8 cellular contexts compared by ENCODE assay signal in genomic region chr11:65569973-65570918, GRCh38. TPM values are rescaled to one million over a fixed set of nuclear protein-coding genes. Genes with fewer than 3 reads are reported as not detected.
DNase-seq lines count a peak whose midpoint lies in the region; ATAC-seq, FAIRE-seq and TF ChIP-seq lines count a peak whose summit lies in the region.

Gene ZNRD2 (plus strand): TSS chr11:65570477. CDS start chr11:65570492, 15 bp downstream.

- peak; percentile 63 for TF ChIP-seq CTCF in GM12865 (IDR thresholded peaks at IDR 0.05; ENCODE audit: insufficient read depth, low read depth, low read length, missing control alignments)
- peak; percentile 71 for TF ChIP-seq CTCF in glutamatergic neuron (IDR thresholded peaks at IDR 0.05; ENCODE audit: partially characterized antibody, unreplicated experiment)
- TF ChIP-seq CTCF in pancreas (IDR thresholded peaks at IDR 0.05) = peak in 3 of 4 donors; percentile 21 to 35 (median 33)
- peak; percentile 38 to 50 for TF ChIP-seq CTCF in tibial artery (IDR thresholded peaks at IDR 0.05)

- H3K4me3 ChIP-seq in GM12865 (ENCODE audit: low read depth, low read length) = peak within 1 kb of the TSS; percentile 91
- peak within 1 kb of the TSS; percentile 71 to 88 (median 84) for H3K4me3 ChIP-seq in pancreas
- peak within 1 kb of the TSS; percentile 72 to 96 for H3K4me3 ChIP-seq in tibial artery

- WGBS in pancreas, 2 donors = 0% methylated on average over 88 to 89 of the region's 89 CpGs

- DNase-seq in GM12865 (ENCODE audit: low read depth) (peak; percentile 100), NCI-H1105 (lab: John Stamatoyannopoulos, UW) (peak; percentile 98), SKM-1 treated with dmso at 0.1 percent for 144 hours (lab: John Stamatoyannopoulos, UW; ENCODE audit: unreplicated experiment) (peak; percentile 98), glutamatergic neuron (peak; percentile 98), pancreas (peak; percentile 95 to 99 (median 97)), tibial artery (peak; percentile 98 to 99)

- peaks cover 26 to 39% (median 28%) of the 10 kb centered on the region in 3 donors for H3K4me1 ChIP-seq in pancreas
- H3K4me1 ChIP-seq in tibial artery = peaks cover 0 to 67% (median 56%) of the 10 kb centered on the region in 4 donors

- H3K9me3 ChIP-seq in pancreas = no peaks in the 10 kb centered on the region
- H3K9me3 ChIP-seq in tibial artery = no peaks in the 10 kb centered on the region

- H3K4me3 Mint-ChIP-seq in activated naive CD8-positive, alpha-beta T cell = peak within 1 kb of the TSS; percentile 99
- peak within 1 kb of the TSS; percentile 94 for H3K4me3 Mint-ChIP-seq in glutamatergic neuron (ENCODE audit: unreplicated experiment)

- no peaks in the 10 kb centered on the region for H3K27me3 ChIP-seq in pancreas
- no peaks in the 10 kb centered on the region for H3K27me3 ChIP-seq in tibial artery

- peaks cover 8% of the 10 kb centered on the region for H3K36me3 Mint-ChIP-seq in activated naive CD8-positive, alpha-beta T cell
- no peaks in the 10 kb centered on the region for H3K36me3 Mint-ChIP-seq in glutamatergic neuron (ENCODE audit: unreplicated experiment)

- intact Hi-C loops in pancreas (cut with DNase I) (no loop called here), tibial artery (cut with DNase I; ENCODE audit: low total_unique reads) (loop anchor here (2.0 kb wide), 1 partner anchor 29 kb away; no protein-coding TSS in a partner anchor)

- H3K27me3 Mint-ChIP-seq in activated naive CD8-positive, alpha-beta T cell = no peaks in the 10 kb centered on the region
- peaks cover 13% of the 10 kb centered on the region for H3K27me3 Mint-ChIP-seq in glutamatergic neuron (ENCODE audit: unreplicated experiment)

- ATAC-seq in HG02642 (IDR thresholded peaks at IDR 0.05; ENCODE audit: poor library complexity, unreplicated experiment) (peak; percentile 66), pancreas (peak; percentile 69 to 85 (median 76))

- no peak for FAIRE-seq in pancreas (lab: Jason Lieb, UNC)

- no peaks in the 10 kb centered on the region for H3K9me3 Mint-ChIP-seq in activated naive CD8-positive, alpha-beta T cell (ENCODE audit: low read depth)
- peaks cover 23% of the 10 kb centered on the region for H3K9me3 Mint-ChIP-seq in glutamatergic neuron (ENCODE audit: unreplicated experiment)

- H3K4me1 Mint-ChIP-seq in activated naive CD8-positive, alpha-beta T cell (ENCODE audit: low read depth) = peaks cover 65% of the 10 kb centered on the region
- peaks cover 14% of the 10 kb centered on the region for H3K4me1 Mint-ChIP-seq in glutamatergic neuron (ENCODE audit: low read depth, unreplicated experiment)

- H3K27ac ChIP-seq in pancreas (peak within 1 kb of the TSS; percentile 77 to 96 (median 86)), tibial artery (peak within 1 kb of the TSS; percentile 93 to 98)

- H3K36me3 ChIP-seq in pancreas (no peaks in the 10 kb centered on the region), tibial artery (peaks cover 0 to 9% (median 0%) of the 10 kb centered on the region in 3 donors)

- H3K27ac Mint-ChIP-seq in activated naive CD8-positive, alpha-beta T cell = peak within 1 kb of the TSS; percentile 99
- peak within 1 kb of the TSS; percentile 88 for H3K27ac Mint-ChIP-seq in glutamatergic neuron (ENCODE audit: unreplicated experiment)

RNA-seq across cellular contexts. Expression of gene ZNRD2, which starts in this region (rescaled TPM):
- total RNA-seq in glutamatergic neuron (ENCODE audit: unreplicated experiment) = 37.9 TPM
- 10 to 100 TPM; 17.8 to 29.1 (median 20.1) TPM for total RNA-seq in pancreas
- polyA plus RNA-seq in pancreas = 10 to 100 TPM; 32.5 to 34.8 TPM

Comparison
In these comparisons a context has a peak if more than half of its experiments do, and no peak if none do; other contexts are left out.
1. Peak in every context shown above with its lines: DNase-seq, ATAC-seq, H3K4me3 ChIP-seq and H3K27ac ChIP-seq.